9 cellular contexts compared by ENCODE assay signal in genomic region chr7:28533731-28534531, GRCh38.
DNase-seq lines count a peak whose midpoint lies in the region; ATAC-seq and TF ChIP-seq lines count a peak whose summit lies in the region.
"Had no signal": no experiment of that assay in that cellular context is flagged by ENCODE, and none has a peak within 500 bp of the region (broad histone marks: within the 10 kb centered on the region; RNA-seq: fewer than 3 reads in every experiment).

No MANE protein-coding gene starts in this region.

- intact Hi-C loops in heart left ventricle (cut with DNase I) (loop anchor here in 4 of 10 donors (10.0 kb wide), 2 partner anchors 91 to 119 kb away; partner anchors contain the start of gene CREB5 (in 3 of the 4)), psoas muscle (cut with DNase I) (no loop called here)

- peak in 3 of 4 donors; percentile 39 to 59 (median 44) for ATAC-seq in heart left ventricle
- ATAC-seq in psoas muscle = peak in 2 of 4 donors; percentile 42 to 46
- no peak for ATAC-seq in HG02759 (IDR thresholded peaks at IDR 0.05; ENCODE audit: unreplicated experiment)

- H3K27ac ChIP-seq in heart left ventricle = peak overlapping the region in 6 of 12 donors; percentile 4 to 55 (median 16)
- H3K27ac ChIP-seq in psoas muscle = no peak overlapping the region

- H3K9me3 ChIP-seq in heart left ventricle (peaks cover 0 to 7% (median 0%) of the 10 kb centered on the region in 12 donors), psoas muscle (no peaks in the 10 kb centered on the region)

- no peaks in the 10 kb centered on the region for H3K36me3 ChIP-seq in heart left ventricle
- H3K36me3 ChIP-seq in psoas muscle (ENCODE audit: insufficient read depth in 1 of 2, low read depth in 1 of 2) = no peaks in the 10 kb centered on the region

- WGBS in heart left ventricle, 4 donors = 20 to 33% (median 30%) methylated on average over 6 of the region's 6 CpGs
- WGBS in psoas muscle, 3 donors = 15 to 32% (median 21%) methylated on average over 6 of the region's 6 CpGs

- H3K27me3 ChIP-seq in heart left ventricle = no peaks in the 10 kb centered on the region
- no peaks in the 10 kb centered on the region for H3K27me3 ChIP-seq in psoas muscle (ENCODE audit: insufficient read depth in 3 of 3, low read length in 2 of 3)

- H3K4me1 ChIP-seq in heart left ventricle (peaks cover 0 to 36% (median 21%) of the 10 kb centered on the region in 12 donors), psoas muscle (peaks cover 4% of the 10 kb centered on the region)

- TF ChIP-seq CTCF in heart left ventricle (IDR thresholded peaks at IDR 0.05) = no peak
- TF ChIP-seq CTCF in psoas muscle (IDR thresholded peaks at IDR 0.05) = no peak

- no peak for TF ChIP-seq POLR2A in heart left ventricle (IDR thresholded peaks at IDR 0.05)

- H3K4me3 ChIP-seq in heart left ventricle (no peak overlapping the region), psoas muscle (no peak overlapping the region)

- DNase-seq in EL (peak; percentile 18), amygdala (lab: John Stamatoyannopoulos, UW) (peak in 47 of 56 donors; percentile 2 to 82 (median 30)), heart left ventricle (peak in 3 of 5 donors; percentile 33 to 53 (median 41)), psoas muscle (peak; percentile 36 to 56), SW 1271 (lab: John Stamatoyannopoulos, UW) (no peak), NCI-H1694 (lab: John Stamatoyannopoulos, UW) (no peak)
- no peak for DNase-seq in activated CD4-positive, alpha-beta T cell treated with anti-CD3 and anti-CD28 coated beads for 4 hours
- DNase-seq: NCI-H2029 had no signal

Comparison
In these comparisons a context has a peak if more than half of its experiments do, and no peak if none do; other contexts are left out.
1. DNase-seq: peak in EL (single experiment), amygdala (47 of 56), heart left ventricle (3 of 5) and psoas muscle (2 of 2); none in SW 1271 (0 of 2), NCI-H1694 (single experiment) and activated CD4-positive, alpha-beta T cell treated with anti-CD3 and anti-CD28 coated beads for 4 hours (0 of 2).